In genomic region chrX:114717921-114718320, GRCh38 we compare ENCODE assay signal across 2 cellular contexts.
TF ChIP-seq lines count a peak whose summit lies in the region.

No MANE protein-coding gene starts in this region.

TF ChIP-seq in SK-N-SH, 30 proteins besides CTCF, POLR2A, EP300 and RAD21 (continued from another document):
- TF ChIP-seq TEAD4 (IDR thresholded peaks at IDR 0.05; ENCODE audit: borderline replicate concordance, insufficient read depth) (no peak), NRF1 (IDR thresholded peaks at IDR 0.05; ENCODE audit: low read depth, low read length) (no peak), TCF12 (IDR thresholded peaks at IDR 0.05) (no peak)

TF ChIP-seq in SK-N-SH treated with all-trans-retinoic acid at 6 μM for 48 hours, 23 proteins besides CTCF, POLR2A, EP300 and RAD21 (continued from another document):
- TF ChIP-seq PATZ1 (CRISPR knock-in tag; IDR thresholded peaks at IDR 0.05; ENCODE audit: borderline replicate concordance) (no peak), CSDC2 (CRISPR knock-in tag; IDR thresholded peaks at IDR 0.05) (no peak), CSRNP3 (CRISPR knock-in tag; IDR thresholded peaks at IDR 0.05) (no peak)
